Comparison of ENCODE assay signal across 1 cellular context in genomic region chr11:65857500-65858353, GRCh38.
TF ChIP-seq lines count a peak whose summit lies in the region.

Gene CFL1 (minus strand): TSS chr11:65858180. CDS start chr11:65858099, 81 bp downstream.

TF ChIP-seq in HepG2, 621 proteins besides CTCF, POLR2A, EP300 and RAD21 (continued from another document and continues in another):
- TF ChIP-seq ZHX2 (IDR thresholded peaks at IDR 0.05; ENCODE audit: low read depth), result peak; percentile 36; the same call in 1 of the 2 replicates
- TF ChIP-seq ZHX2 (CRISPR knock-in tag; IDR thresholded peaks at IDR 0.05; ENCODE audit: borderline replicate concordance), result no peak
- no peak; the same call in 1 of the 2 replicates for TF ChIP-seq SMYD3 (CRISPR knock-in tag; IDR thresholded peaks at IDR 0.05)
- TF ChIP-seq GATAD1 (CRISPR knock-in tag; IDR thresholded peaks at IDR 0.05), result peak; percentile 86
- TF ChIP-seq TOPORS (CRISPR knock-in tag; IDR thresholded peaks at IDR 0.05), result peak; percentile 67; the same call in 1 of the 2 replicates
- no peak for TF ChIP-seq USF2 (IDR thresholded peaks at IDR 0.05; ENCODE audit: low read depth, low read length)
- TF ChIP-seq USF2 (CRISPR knock-in tag; IDR thresholded peaks at IDR 0.05; ENCODE audit: borderline replicate concordance), result peak; percentile 24; the same call in 1 of the 2 replicates
- no peak for TF ChIP-seq PTBP1 (IDR thresholded peaks at IDR 0.05; ENCODE audit: low read depth, low read length, poor library complexity, severe bottlenecking)
- peak; percentile 85 for TF ChIP-seq ZFX (CRISPR knock-in tag; IDR thresholded peaks at IDR 0.05; ENCODE audit: low read depth)
- no peak for TF ChIP-seq ZNF17 (CRISPR knock-in tag; IDR thresholded peaks at IDR 0.05)
- TF ChIP-seq ZMYM2 (CRISPR knock-in tag; IDR thresholded peaks at IDR 0.05), result no peak
- no peak for TF ChIP-seq ZNF30 (CRISPR knock-in tag; IDR thresholded peaks at IDR 0.05)
- no peak for TF ChIP-seq ZNF484 (CRISPR knock-in tag; IDR thresholded peaks at IDR 0.05; ENCODE audit: borderline replicate concordance, low read depth)
- TF ChIP-seq THYN1 (CRISPR knock-in tag; IDR thresholded peaks at IDR 0.05; ENCODE audit: borderline replicate concordance, low read depth), result 0 out of 2 replicates have a peak, but pooled peaks have one; percentile 81
- TF ChIP-seq ZFP36L2 (CRISPR knock-in tag; IDR thresholded peaks at IDR 0.05), result no peak
- no peak for TF ChIP-seq ZBTB8A (CRISPR knock-in tag; IDR thresholded peaks at IDR 0.05; ENCODE audit: borderline replicate concordance, low read depth)
- no peak for TF ChIP-seq ZNF234 (CRISPR knock-in tag; conservative IDR thresholded peaks at IDR 0.05)
- peak; percentile 81; the same call in 1 of the 2 replicates for TF ChIP-seq ZC3H13 (CRISPR knock-in tag; IDR thresholded peaks at IDR 0.05)
- TF ChIP-seq ARHGAP35 (CRISPR knock-in tag; IDR thresholded peaks at IDR 0.05; ENCODE audit: borderline replicate concordance), result no peak; the same call in 1 of the 2 replicates
- peak; percentile 82; the same call in 1 of the 2 replicates for TF ChIP-seq SOX5 (CRISPR knock-in tag; IDR thresholded peaks at IDR 0.05; ENCODE audit: borderline replicate concordance)
- TF ChIP-seq ARID4A (CRISPR knock-in tag; IDR thresholded peaks at IDR 0.05; ENCODE audit: borderline replicate concordance), result peak; percentile 88; the same call in 1 of the 2 replicates
- peak; percentile 30; the same call in 1 of the 2 replicates for TF ChIP-seq ZNF441 (CRISPR knock-in tag; IDR thresholded peaks at IDR 0.05; ENCODE audit: borderline replicate concordance)
- 0 out of 2 replicates have a peak, but pooled peaks have one; percentile 25 for TF ChIP-seq ZBTB4 (CRISPR knock-in tag; IDR thresholded peaks at IDR 0.05; ENCODE audit: borderline replicate concordance)
- peak; percentile 39; the same call in 1 of the 2 replicates for TF ChIP-seq ZKSCAN8 (CRISPR knock-in tag; IDR thresholded peaks at IDR 0.05; ENCODE audit: borderline replicate concordance)
- no peak for TF ChIP-seq CHD4 (IDR thresholded peaks at IDR 0.05; ENCODE audit: borderline replicate concordance, low read length)
- TF ChIP-seq TFE3 (CRISPR knock-in tag; IDR thresholded peaks at IDR 0.05), result peak; percentile 59
- TF ChIP-seq HDAC1 (CRISPR knock-in tag; IDR thresholded peaks at IDR 0.05), result peak; percentile 65
- TF ChIP-seq BRF2 (CRISPR knock-in tag; IDR thresholded peaks at IDR 0.05), result no peak
- TF ChIP-seq TBX3 (IDR thresholded peaks at IDR 0.05; ENCODE audit: borderline replicate concordance), result no peak
- peak; percentile 71; the same call in 1 of the 2 replicates for TF ChIP-seq ZSCAN5A (CRISPR knock-in tag; IDR thresholded peaks at IDR 0.05; ENCODE audit: borderline replicate concordance)
- TF ChIP-seq ZNF572 (CRISPR knock-in tag; IDR thresholded peaks at IDR 0.05), result no peak
- no peak for TF ChIP-seq SYNCRIP (IDR thresholded peaks at IDR 0.05; ENCODE audit: insufficient read depth, low read depth, low read length)
- no peak for TF ChIP-seq ZNF549 (CRISPR knock-in tag; IDR thresholded peaks at IDR 0.05)
- TF ChIP-seq ZNF143 (CRISPR knock-in tag; IDR thresholded peaks at IDR 0.05), result peak; percentile 96
- TF ChIP-seq KDM4B (CRISPR knock-in tag; IDR thresholded peaks at IDR 0.05), result no peak
